In genomic region chr2:171172980-171173542, GRCh38 we compare ENCODE assay signal across 22 cellular contexts. TPM values are rescaled to one million over a fixed set of nuclear protein-coding genes. Genes with fewer than 3 reads are reported as not detected.
DNase-seq lines count a peak whose midpoint lies in the region; FAIRE-seq and TF ChIP-seq lines count a peak whose summit lies in the region.
"Had no signal": no experiment of that assay in that cellular context is flagged by ENCODE, and none has a peak within 500 bp of the region (broad histone marks: within the 10 kb centered on the region; RNA-seq: fewer than 3 reads in every experiment).

No MANE protein-coding gene starts in this region.

- peak; percentile 28 for DNase-seq in MCF 10A (ENCODE audit: unreplicated experiment)
- DNase-seq in mammary epithelial cell, result no peak
- DNase-seq in T-helper 2 cell treated with Interferon-gamma antibody and Interleukin-4, amounts not matched to agents 5 μg/mL and 100 μg/mL, for 36 hours (ENCODE audit: low spot score), result peak; percentile 19
- peak; percentile 60 for DNase-seq in epithelial cell of esophagus (ENCODE audit: low read depth)
- peak; percentile 39 for DNase-seq in stimulated activated CD8-positive, alpha-beta memory T cell treated with anti-CD3 and anti-CD28 coated beads, Interleukin-4, amount 100 ng/mL, for 48 hours
- no peak for DNase-seq in GM19239 (ENCODE audit: insufficient read length, low spot score)
- DNase-seq in T-helper 9 cell, result no peak
- no peak for DNase-seq in SHP77 treated with DMSO at 0.1 percent for 48 hours (lab: John Stamatoyannopoulos, UW)
- DNase-seq: Caco-2, hippocampal formation, Karpas-422, lower lobe of right lung, NCI-H1105, NCI-H524 treated with DMSO at 0.1 percent for 48 hours, pancreas, sigmoid colon, stomach, SW 1271 had no signal

- WGBS in mammary epithelial cell (ENCODE audit: low coverage, missing lambda C conversion rate), result 100% methylated on average over 1 of the region's 1 CpG

- H3K4me1 Mint-ChIP-seq in MCF 10A (ENCODE audit: insufficient read depth, unreplicated experiment), result peaks cover 7% of the 10 kb centered on the region
- peaks cover 10% of the 10 kb centered on the region for H3K4me1 Mint-ChIP-seq in T-helper 2 cell treated with Interferon-gamma antibody and Interleukin-4, amounts not matched to agents 5 μg/mL and 100 μg/mL, for 36 hours (ENCODE audit: low read depth)

- FAIRE-seq in GM19239 (lab: Jason Lieb, UNC), result no peak
- FAIRE-seq: astrocyte, keratinocyte, pancreas, TTC549 had no signal

- dilution Hi-C loops in mammary epithelial cell (cut with HindIII; ENCODE audit: low sequenced_read_pairs), result no loop called here

- H3K9me3 Mint-ChIP-seq in MCF 10A (ENCODE audit: unreplicated experiment), result no peaks in the 10 kb centered on the region
- H3K9me3 Mint-ChIP-seq in T-helper 2 cell treated with Interferon-gamma antibody and Interleukin-4, amounts not matched to agents 5 μg/mL and 100 μg/mL, for 36 hours, result peaks cover 11% of the 10 kb centered on the region

- H3K27me3 Mint-ChIP-seq in MCF 10A (ENCODE audit: insufficient read depth, unreplicated experiment), result no peaks in the 10 kb centered on the region
- peaks cover 4% of the 10 kb centered on the region for H3K27me3 Mint-ChIP-seq in T-helper 2 cell treated with Interferon-gamma antibody and Interleukin-4, amounts not matched to agents 5 μg/mL and 100 μg/mL, for 36 hours (ENCODE audit: low read depth)

- no peak overlapping the region for H2AFZ ChIP-seq in mammary epithelial cell (ENCODE audit: low read depth, low read length)

- no peaks in the 10 kb centered on the region for H3K79me2 ChIP-seq in mammary epithelial cell (ENCODE audit: insufficient read depth, low read length)

- BruUV-seq in MCF 10A (replicated peaks; lab: Mats Ljungman, UMichigan) (no TSS peak), mammary epithelial cell (replicated peaks; lab: Mats Ljungman, UMichigan) (no TSS peak)

- intact Hi-C loops in MCF 10A (cut with micrococcal nuclease), result no loop called here
- intact Hi-C loops in mammary epithelial cell (cut with micrococcal nuclease), result no loop called here

- POLR2A ChIA-PET in MCF 10A (lab: Yijun Ruan, JAX), result interaction anchor here (0.5 kb wide), 1 partner anchor 351 kb away, joined by 3 read pairs; no protein-coding TSS in a partner anchor

- in situ Hi-C loops in mammary epithelial cell (cut with MboI; ENCODE audit: low sequenced_read_pairs in 2 of 2), result loop anchor here in 1 of 2 donors (25.0 kb wide), 1 partner anchor 239 kb away; no protein-coding TSS in a partner anchor

- H3K9me3 ChIP-seq in mammary epithelial cell (replicated peaks; ENCODE audit: insufficient read depth, low read length), result no peaks in the 10 kb centered on the region
- H3K9me3 ChIP-seq: Caco-2, lower lobe of right lung, pancreas, sigmoid colon, stomach had no signal

- H3K27ac ChIP-seq in mammary epithelial cell (ENCODE audit: insufficient read depth, low read depth, low read length), result no peak overlapping the region
- H3K27ac ChIP-seq: coronary artery, lower lobe of right lung, pancreas, sigmoid colon, stomach had no signal

- H3K9ac ChIP-seq in mammary epithelial cell (ENCODE audit: insufficient read depth, low read length), result no peak overlapping the region

- H3K4me3 Mint-ChIP-seq in MCF 10A (ENCODE audit: unreplicated experiment), result no peak overlapping the region
- H3K4me3 Mint-ChIP-seq in T-helper 2 cell treated with Interferon-gamma antibody and Interleukin-4, amounts not matched to agents 5 μg/mL and 100 μg/mL, for 36 hours, result no peak overlapping the region

- CTCF ChIA-PET in MCF 10A (lab: Yijun Ruan, JAX) (no interaction called here), mammary epithelial cell (lab: Charles Lee; ENCODE audit: low non-redundant PET) (no interaction called here)

- TF ChIP-seq CTCF in MCF 10A (IDR thresholded peaks at IDR 0.05; ENCODE audit: unreplicated experiment) (no peak), mammary epithelial cell (conservative IDR thresholded peaks at IDR 0.05 in 1 of 2, IDR thresholded peaks at IDR 0.05 in 1 of 2; ENCODE audit: extremely low read depth in 1 of 2, insufficient read depth in 1 of 2, low read depth in 1 of 2, low read length in 2 of 2) (no peak), epithelial cell of esophagus (IDR thresholded peaks at IDR 0.05; ENCODE audit: insufficient read depth, low read depth, low read length, missing control alignments) (no peak)

- H3K4me1 ChIP-seq in mammary epithelial cell (ENCODE audit: insufficient read depth, low read length), result peaks cover 4% of the 10 kb centered on the region
- H3K4me1 ChIP-seq: lower lobe of right lung, stomach had no signal

- no peak overlapping the region for H3K4me3 ChIP-seq in mammary epithelial cell (replicated peaks in 1 of 3; ENCODE audit: insufficient read depth in 1 of 3, low read depth in 2 of 3, low read length in 3 of 3)
- no peak overlapping the region for H3K4me3 ChIP-seq in epithelial cell of esophagus (ENCODE audit: low read length)
- H3K4me3 ChIP-seq: coronary artery, lower lobe of right lung, pancreas, sigmoid colon, stomach had no signal

- H3K27ac Mint-ChIP-seq in MCF 10A (ENCODE audit: low read depth, unreplicated experiment), result no peak overlapping the region
- no peak overlapping the region for H3K27ac Mint-ChIP-seq in T-helper 2 cell treated with Interferon-gamma antibody and Interleukin-4, amounts not matched to agents 5 μg/mL and 100 μg/mL, for 36 hours

- H4K20me1 ChIP-seq in mammary epithelial cell (ENCODE audit: insufficient read depth, low read length), result no peaks in the 10 kb centered on the region

- no peaks in the 10 kb centered on the region for H3K36me3 ChIP-seq in mammary epithelial cell (ENCODE audit: insufficient read depth, low read length)
- H3K36me3 ChIP-seq: lower lobe of right lung, pancreas, sigmoid colon, stomach had no signal

- no peak overlapping the region for H3K4me2 ChIP-seq in mammary epithelial cell (ENCODE audit: insufficient read depth, low read depth, low read length)

- no peaks in the 10 kb centered on the region for H3K27me3 ChIP-seq in mammary epithelial cell (ENCODE audit: insufficient read depth, low read length)
- H3K27me3 ChIP-seq: pancreas, sigmoid colon, stomach had no signal

- no peaks in the 10 kb centered on the region for H3K36me3 Mint-ChIP-seq in MCF 10A (ENCODE audit: insufficient read depth, unreplicated experiment)
- H3K36me3 Mint-ChIP-seq in T-helper 2 cell treated with Interferon-gamma antibody and Interleukin-4, amounts not matched to agents 5 μg/mL and 100 μg/mL, for 36 hours (ENCODE audit: low read depth), result peaks cover 2% of the 10 kb centered on the region

RNA-seq across cellular contexts. Expression of gene TLK1, which starts 12.4 kb away (rescaled TPM):
- 59.2 and 60.6 TPM in 2 replicates for total RNA-seq in MCF 10A (2022)
- total RNA-seq in mammary epithelial cell, result 10 to 100 TPM; 15.8 to 60.1 TPM
- polyA plus RNA-seq in mammary epithelial cell, result 8.2 TPM
- polyA minus RNA-seq in mammary epithelial cell, result 24.4 TPM

Comparison
In these comparisons a context has a peak if more than half of its experiments do, and no peak if none do; other contexts are left out.
1. DNase-seq: peak in MCF 10A (single experiment), T-helper 2 cell treated with Interferon-gamma antibody and Interleukin-4, amounts not matched to agents 5 μg/mL and 100 μg/mL, for 36 hours (single experiment), epithelial cell of esophagus (single experiment) and stimulated activated CD8-positive, alpha-beta memory T cell treated with anti-CD3 and anti-CD28 coated beads, Interleukin-4, amount 100 ng/mL, for 48 hours (single experiment); none in mammary epithelial cell (single experiment), GM19239 (single experiment), T-helper 9 cell (single experiment) and SHP77 treated with DMSO at 0.1 percent for 48 hours (single experiment).